In the genomic region with DNA sequence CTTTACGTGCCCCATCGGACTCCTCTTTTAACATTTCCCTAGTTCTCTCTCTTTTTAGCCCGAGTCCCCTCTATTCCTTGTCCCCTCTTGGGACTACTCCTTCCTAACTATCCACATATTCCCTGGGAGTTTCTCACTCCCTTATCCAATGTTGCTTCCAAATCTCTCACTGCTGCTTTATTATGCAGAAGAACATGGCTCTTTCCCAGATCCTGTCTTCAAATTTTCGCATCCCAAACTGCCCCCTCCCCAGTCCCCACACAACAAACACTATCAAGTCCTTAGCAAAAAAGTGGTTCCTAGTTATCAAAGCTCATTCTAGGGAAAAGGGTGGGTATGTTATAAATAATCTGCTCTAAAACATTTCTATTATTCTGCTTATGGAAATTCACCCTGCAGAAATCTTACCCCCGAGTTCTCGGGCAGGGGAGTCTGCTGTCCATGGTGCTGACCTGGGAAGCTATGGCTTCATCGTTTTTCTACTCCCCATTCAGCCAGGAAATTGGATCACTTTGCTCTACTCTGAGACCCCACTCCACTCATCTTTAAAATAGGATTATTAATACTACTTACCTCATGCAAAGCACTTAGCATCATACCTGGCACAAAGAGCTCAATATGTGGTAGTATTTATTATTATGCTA, we compare ENCODE assay signal across 1 cellular context.
TF ChIP-seq lines count a peak whose summit lies in the region.

No MANE protein-coding gene starts in this region.

TF ChIP-seq in WTC11, 78 proteins besides CTCF, POLR2A, EP300 and RAD21 (continued from another document):
- no peak for TF ChIP-seq CDX4 (CRISPR knock-in tag; IDR thresholded peaks at IDR 0.05; ENCODE audit: borderline replicate concordance)
- TF ChIP-seq SMAD3 (CRISPR knock-in tag; IDR thresholded peaks at IDR 0.05; ENCODE audit: borderline replicate concordance), result peak; percentile 19; the same call in 1 of the 2 replicates
- 0 out of 2 replicates have a peak, but pooled peaks have one; percentile 47 for TF ChIP-seq JUN (CRISPR knock-in tag; IDR thresholded peaks at IDR 0.05)
- peak; percentile 53; the same call in 1 of the 2 replicates for TF ChIP-seq NR2C2 (CRISPR knock-in tag; IDR thresholded peaks at IDR 0.05)
